Comparison of ENCODE assay signal across 1 cellular context in the genomic region with DNA sequence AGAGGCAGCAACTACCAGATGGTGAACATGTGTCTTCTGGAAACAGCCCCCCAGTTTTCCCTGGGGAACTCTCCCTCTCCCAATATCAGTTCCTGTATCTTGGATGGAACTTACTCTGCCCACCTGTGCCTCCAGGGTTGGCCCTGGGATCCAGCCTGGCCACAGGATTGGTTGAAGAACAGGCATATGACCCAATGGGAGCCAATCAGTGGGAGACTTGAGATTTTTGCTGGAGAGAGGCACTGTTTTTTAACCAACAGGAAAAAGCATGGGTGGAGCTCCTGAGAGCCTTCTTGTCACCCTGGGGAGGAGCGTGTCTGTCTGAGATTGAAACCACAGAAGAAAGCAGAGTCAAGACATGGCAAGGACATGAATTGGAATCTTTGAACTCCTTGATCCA.
TF ChIP-seq lines count a peak whose summit lies in the region.

No MANE protein-coding gene starts in this region.

TF ChIP-seq in WTC11, 78 proteins besides CTCF, POLR2A, EP300 and RAD21 (continued from another document):
- TF ChIP-seq USF2 (CRISPR knock-in tag; IDR thresholded peaks at IDR 0.05): peak; percentile 72
